ENCODE assay signal across 30 cellular contexts in the genomic region with DNA sequence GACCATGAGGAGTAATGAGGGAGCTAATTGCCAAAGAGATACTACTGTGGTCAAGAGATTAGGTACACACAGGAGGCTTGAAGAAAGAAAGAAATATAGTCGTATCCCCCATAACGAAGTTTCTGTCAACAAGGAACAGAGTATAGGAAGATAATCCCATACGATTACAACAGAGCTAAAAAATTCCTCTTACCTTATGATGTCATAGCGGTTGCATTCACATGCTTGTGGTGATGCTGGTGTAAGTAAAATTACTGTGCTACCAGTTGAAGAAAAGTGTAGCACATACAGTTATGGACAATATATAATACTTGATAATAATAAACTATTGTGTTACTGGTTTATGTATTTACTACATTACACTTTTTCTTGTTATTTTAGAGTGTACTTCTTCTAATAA.
"Had no signal": no experiment of that assay in that cellular context is flagged by ENCODE, and none has a peak within 500 bp of the region (broad histone marks: within the 10 kb centered on the region; RNA-seq: fewer than 3 reads in every experiment).

No MANE protein-coding gene starts in this region.

- H3K4me1 ChIP-seq: neural progenitor cell, parathyroid adenoma, psoas muscle, spleen, suprapubic skin, testis, tibial artery, transverse colon, upper lobe of left lung, vagina had no signal

- H3K4me3 ChIP-seq: neural progenitor cell, ovary, psoas muscle, skin epidermis, smooth muscle cell, spleen, suprapubic skin, testis, tibial artery, transverse colon, upper lobe of left lung, vagina had no signal

- H2AFZ ChIP-seq: neural progenitor cell, parathyroid adenoma had no signal

- ATAC-seq: naive thymus-derived CD4-positive, alpha-beta T cell; natural killer cell; psoas muscle; right cardiac atrium; sciatic nerve; stimulated activated memory B cell treated with anti-CD40 and anti-IgM and Interleukin-4, amounts not matched to agents 10 μg/mL and 1 μg/mL and 100 μg/mL, for 72 hours; stimulated activated naive CD8-positive, alpha-beta T cell treated with anti-CD3 and anti-CD28 coated beads, Interleukin-15, amount 100 ng/mL, for 72 hours; stimulated activated naive CD8-positive, alpha-beta T cell treated with anti-CD3 and anti-CD28 coated beads, Interleukin-15, Interleukin-2, amounts not matched to agents 100 U/mL and 50 U/mL, for 24 hours had no signal

- DNase-seq: naive thymus-derived CD4-positive, alpha-beta T cell; natural killer cell; occipital lobe; ovary; posterior cingulate gyrus; psoas muscle; right cardiac atrium; spleen; stimulated activated CD4-positive, alpha-beta T cell treated with anti-CD3 and anti-CD28 coated beads, Interleukin-12 subunit alpha, Interleukin-12 subunit beta, amount 100 ng/mL, for 4 hours; stimulated activated CD4-positive, alpha-beta T cell treated with anti-CD3 and anti-CD28 coated beads, Interleukin-1b, Interleukin-23, amount 100 ng/mL, for 48 hours; stimulated activated CD4-positive, alpha-beta T cell treated with anti-CD3 and anti-CD28 coated beads, Interleukin-4, amount 100 ng/mL, for 1 hour; stimulated activated CD4-positive, alpha-beta T cell treated with anti-CD3 and anti-CD28 coated beads, Interleukin-4, amount 100 ng/mL, for 4 hours; stimulated activated CD8-positive, alpha-beta memory T cell treated with anti-CD3 and anti-CD28 coated beads, Interleukin-4, amount 100 ng/mL, for 48 hours; stimulated activated naive CD4-positive, alpha-beta T cell; stimulated activated naive CD8-positive, alpha-beta T cell treated with anti-CD3 and anti-CD28 coated beads, Interleukin-15, amount 100 ng/mL, for 72 hours; stimulated activated naive CD8-positive, alpha-beta T cell treated with anti-CD3 and anti-CD28 coated beads, Interleukin-15, Interleukin-2, amounts not matched to agents 100 U/mL and 50 U/mL, for 24 hours; substantia nigra; testis; tibial artery; transverse colon; upper lobe of left lung had no signal

- FAIRE-seq: urothelium cell line had no signal

- H3K9ac ChIP-seq: neural progenitor cell, parathyroid adenoma had no signal

- H3K4me2 ChIP-seq: neural progenitor cell, smooth muscle cell had no signal

- H3K27me3 ChIP-seq: neural progenitor cell, ovary, spleen, suprapubic skin, testis, tibial artery, transverse colon, upper lobe of left lung, vagina had no signal

- H3K9me3 ChIP-seq: ovary, psoas muscle, spleen, suprapubic skin, testis, tibial artery, transverse colon, upper lobe of left lung, vagina had no signal

- H3K27ac ChIP-seq: neural progenitor cell, ovary, parathyroid adenoma, psoas muscle, skin epidermis, spleen, suprapubic skin, testis, tibial artery, transverse colon, upper lobe of left lung, vagina had no signal

- H3K36me3 ChIP-seq: neural progenitor cell, ovary, spleen, suprapubic skin, tibial artery, transverse colon, upper lobe of left lung, vagina had no signal

- H3K79me2 ChIP-seq: parathyroid adenoma had no signal
